In genomic region chr14:97350415-97350814, GRCh38 we compare ENCODE assay signal across 2 cellular contexts.
TF ChIP-seq lines count a peak whose summit lies in the region.

No MANE protein-coding gene starts in this region.

TF ChIP-seq in HepG2, 621 proteins besides CTCF, POLR2A, EP300 and RAD21:
- TF ChIP-seq ZBTB40 (IDR thresholded peaks at IDR 0.05) (no peak), ZBTB40 (CRISPR knock-in tag; IDR thresholded peaks at IDR 0.05) (peak; percentile 96), MAZ (IDR thresholded peaks at IDR 0.05; ENCODE audit: borderline replicate concordance, low read depth, low read length) (no peak), MAZ (CRISPR knock-in tag; IDR thresholded peaks at IDR 0.05; ENCODE audit: low read depth) (no peak), SOX6 (IDR thresholded peaks at IDR 0.05) (no peak), SOX6 (CRISPR knock-in tag; IDR thresholded peaks at IDR 0.05) (0 out of 2 replicates have a peak, but pooled peaks have one; percentile 6), TCF12 (IDR thresholded peaks at IDR 0.05) (no peak), TCF12 (CRISPR knock-in tag; IDR thresholded peaks at IDR 0.05) (no peak), ZNF678 (CRISPR knock-in tag; IDR thresholded peaks at IDR 0.05) (no peak), ERF (CRISPR knock-in tag; IDR thresholded peaks at IDR 0.05) (no peak)

TF ChIP-seq in GM12878, 131 proteins besides CTCF, POLR2A, EP300 and RAD21:
- TF ChIP-seq BCL3 (IDR thresholded peaks at IDR 0.05; ENCODE audit: borderline replicate concordance, insufficient read depth, low read depth, low read length, poor library complexity, severe bottlenecking) (no peak), BACH1 (IDR thresholded peaks at IDR 0.05; ENCODE audit: borderline replicate concordance) (no peak), ZBTB11 (CRISPR knock-in tag; IDR thresholded peaks at IDR 0.05) (no peak), ZBTB40 (IDR thresholded peaks at IDR 0.05; ENCODE audit: borderline replicate concordance) (peak; percentile 89), CREB1 (IDR thresholded peaks at IDR 0.05; ENCODE audit: low read depth) (no peak)
